Comparison of ENCODE assay signal across 16 cellular contexts in genomic region chr3:126990890-126991289, GRCh38. TPM values are rescaled to one million over a fixed set of nuclear protein-coding genes. Genes with fewer than 3 reads are reported as not detected.
DNase-seq lines count a peak whose midpoint lies in the region; ATAC-seq and TF ChIP-seq lines count a peak whose summit lies in the region.
"Had no signal": no experiment of that assay in that cellular context is flagged by ENCODE, and none has a peak within 500 bp of the region (broad histone marks: within the 10 kb centered on the region; RNA-seq: fewer than 3 reads in every experiment).

No MANE protein-coding gene starts in this region.

- peaks cover 35 to 39% of the 10 kb centered on the region in 2 donors for H3K36me3 Mint-ChIP-seq in stimulated activated naive B cell treated with anti-CD40 and anti-IgM and Interleukin-4, amounts not matched to agents 10 μg/mL and 1 μg/mL and 100 μg/mL, for 72 hours

- 89 to 94% methylated on average over 5 of the region's 5 CpGs for WGBS in heart right ventricle, 2 donors

- peak overlapping the region; percentile 53 for H3K27ac Mint-ChIP-seq in stimulated activated naive B cell treated with anti-CD40 and anti-IgM and Interleukin-4, amounts not matched to agents 10 μg/mL and 1 μg/mL and 100 μg/mL, for 72 hours

- peaks cover 0 to 36% (median 7%) of the 10 kb centered on the region in 9 donors for H3K36me3 ChIP-seq in heart right ventricle

- no peaks in the 10 kb centered on the region for H3K27me3 ChIP-seq in heart right ventricle

- peaks cover 28 to 43% of the 10 kb centered on the region in 2 donors for H3K4me1 Mint-ChIP-seq in stimulated activated naive B cell treated with anti-CD40 and anti-IgM and Interleukin-4, amounts not matched to agents 10 μg/mL and 1 μg/mL and 100 μg/mL, for 72 hours

- TF ChIP-seq CTCF in heart right ventricle (IDR thresholded peaks at IDR 0.05): no peak

- DNase-seq in Right ventricle myocardium inferior (ENCODE audit: missing footprints) (peak; percentile 44), heart right ventricle (no peak), NCI-H524 treated with DMSO at 0.1 percent for 48 hours (lab: John Stamatoyannopoulos, UW) (peak; percentile 93), HT-29 (ENCODE audit: low spot score) (no peak)
- no peak for DNase-seq in stimulated activated naive B cell treated with anti-CD40 and anti-IgM and Interleukin-4, amounts not matched to agents 10 μg/mL and 1 μg/mL and 100 μg/mL, for 72 hours
- DNase-seq in NK-92 treated with Interleukin-12 subunit alpha and Interleukin-12 subunit beta, amount 100 ng/mL, for 24 hours (lab: John Stamatoyannopoulos, UW): no peak
- DNase-seq: COR-L47, DMS79, KBM-7, NCI-H146, NCI-H510A had no signal

- ATAC-seq in Right ventricle myocardium inferior: no peak
- ATAC-seq in heart right ventricle: no peak
- no peak for ATAC-seq in stimulated activated naive B cell treated with anti-CD40 and anti-IgM and Interleukin-4, amounts not matched to agents 10 μg/mL and 1 μg/mL and 100 μg/mL, for 72 hours (replicated peaks)
- ATAC-seq in HG03135 (IDR thresholded peaks at IDR 0.05; ENCODE audit: unreplicated experiment): no peak
- ATAC-seq: A549, HCT116 had no signal

- H3K4me3 Mint-ChIP-seq in stimulated activated naive B cell treated with anti-CD40 and anti-IgM and Interleukin-4, amounts not matched to agents 10 μg/mL and 1 μg/mL and 100 μg/mL, for 72 hours: no peak overlapping the region

- H3K4me1 ChIP-seq in heart right ventricle: peaks cover 32 to 71% (median 58%) of the 10 kb centered on the region in 9 donors
- H3K4me1 ChIP-seq: A549 had no signal

- H3K27ac ChIP-seq in heart right ventricle: no peak overlapping the region
- H3K27ac ChIP-seq in cingulate gyrus (ENCODE audit: low read depth, low read length): peak overlapping the region; percentile 19
- H3K27ac ChIP-seq: A549, C4-2B had no signal

- no peak overlapping the region for H3K4me3 ChIP-seq in heart right ventricle
- H3K4me3 ChIP-seq: A549 had no signal

- no peaks in the 10 kb centered on the region for H3K9me3 ChIP-seq in heart right ventricle
- H3K9me3 ChIP-seq: A549 had no signal

- no peaks in the 10 kb centered on the region for H3K27me3 Mint-ChIP-seq in stimulated activated naive B cell treated with anti-CD40 and anti-IgM and Interleukin-4, amounts not matched to agents 10 μg/mL and 1 μg/mL and 100 μg/mL, for 72 hours

- H3K9me3 Mint-ChIP-seq in stimulated activated naive B cell treated with anti-CD40 and anti-IgM and Interleukin-4, amounts not matched to agents 10 μg/mL and 1 μg/mL and 100 μg/mL, for 72 hours: no peaks in the 10 kb centered on the region

- intact Hi-C loops in Right ventricle myocardium inferior (cut with DNase I) (no loop called here), heart right ventricle (cut with DNase I) (loop anchor here in 5 of 10 donors (5.0 to 10.0 kb wide), 4 partner anchors 184 to 464 kb away; no protein-coding TSS in a partner anchor)

RNA-seq across cellular contexts. Expression of gene PLXNA1, which starts 8.0 kb away (rescaled TPM):
- total RNA-seq in Right ventricle myocardium inferior (29.6 TPM), heart right ventricle (10 to 100 TPM; 19.0 to 29.7 (median 25.1) TPM)
- 10 to 100 TPM; 14.3 to 14.8 TPM for polyA plus RNA-seq in heart right ventricle
- total RNA-seq in HT-29 (2014; rRNA removed; shearing (Covaris generic)): 92.8 and 103 TPM in 2 replicates

Comparison
In these comparisons a context has a peak if more than half of its experiments do, and no peak if none do; other contexts are left out.
1. DNase-seq: peak in Right ventricle myocardium inferior (single experiment) and NCI-H524 treated with DMSO at 0.1 percent for 48 hours (single experiment); none in heart right ventricle (0 of 2), stimulated activated naive B cell treated with anti-CD40 and anti-IgM and Interleukin-4, amounts not matched to agents 10 μg/mL and 1 μg/mL and 100 μg/mL, for 72 hours (single experiment), NK-92 treated with Interleukin-12 subunit alpha and Interleukin-12 subunit beta, amount 100 ng/mL, for 24 hours (single experiment) and HT-29 (single experiment).